ENCODE assay signal across 9 cellular contexts in the genomic region with DNA sequence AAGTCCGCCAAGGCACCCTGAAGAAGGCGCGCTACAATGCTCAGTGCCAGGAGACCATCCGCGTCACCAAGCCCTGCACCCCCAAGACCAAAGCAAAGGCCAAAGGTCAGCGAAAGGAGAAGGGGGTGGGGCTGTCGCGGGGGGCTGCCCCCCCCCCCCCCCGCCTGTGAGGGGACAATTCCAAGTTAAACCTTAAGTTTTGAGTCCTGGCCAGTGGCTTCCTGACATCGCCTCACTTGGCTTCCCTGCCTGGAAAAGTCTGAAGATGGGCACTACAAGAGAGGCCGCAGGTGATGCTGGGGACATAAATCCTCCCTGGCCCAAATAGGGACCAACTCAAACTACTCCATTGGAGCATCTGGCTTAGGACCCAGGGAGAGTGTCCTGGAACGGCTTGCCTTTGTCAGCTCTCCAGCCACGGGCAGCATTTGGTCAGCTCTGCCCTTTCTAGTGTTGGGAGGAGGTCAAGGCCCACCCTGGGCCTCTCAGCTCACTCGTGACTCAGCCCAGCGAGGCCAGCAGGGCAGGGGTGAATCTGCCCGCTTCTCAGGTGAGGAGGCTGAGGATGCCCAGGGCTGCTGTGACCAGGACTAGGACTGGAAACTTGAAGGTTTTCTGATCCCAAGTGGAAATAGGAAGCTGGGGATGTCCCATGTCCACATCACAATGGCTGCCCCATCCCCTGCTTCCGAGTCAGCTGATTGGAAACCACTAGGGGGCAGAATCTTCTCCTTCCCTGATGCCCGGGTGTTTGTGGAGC. TPM values are rescaled to one million over a fixed set of nuclear protein-coding genes. Genes with fewer than 3 reads are reported as not detected.
A peak's percentile ranks its signal among the peaks of the same experiment; 100 is the strongest.
DNase-seq lines count a peak whose midpoint lies in the region; ATAC-seq and TF ChIP-seq lines count a peak whose summit lies in the region.
"Had no signal": no experiment of that assay in that cellular context is flagged by ENCODE, and none has a peak within 500 bp of the region (broad histone marks: within the 10 kb centered on the region; RNA-seq: fewer than 3 reads in every experiment).

No MANE protein-coding gene starts in this region.

- POLR2A ChIA-PET in HEK293T (lab: Yijun Ruan, JAX), result interaction anchor here (1.2 to 1.5 kb wide), 3 partner anchors 9 to 139 kb away, joined by 3 to 10 read pairs (median 3); a partner anchor contains a TSS

- H3K36me3 Mint-ChIP-seq in activated naive CD8-positive, alpha-beta T cell treated with anti-CD3 and anti-CD28 coated beads, Interleukin-2, amount 50 U/mL, for 24 hours (ENCODE audit: low read depth), result peaks cover 2% of the 10 kb centered on the region

- H3K9me2 ChIP-seq in hepatocyte (replicated peaks; ENCODE audit: insufficient read depth), result no peaks in the 10 kb centered on the region

- H3K4me3 ChIP-seq in BE2C (ENCODE audit: low read depth, low read length) (peak overlapping the region; percentile 62), hepatocyte (peak overlapping the region; percentile 70), skin epidermis (peak overlapping the region; percentile 50 to 66 (median 55))

- H3K79me2 ChIP-seq in hepatocyte, result peaks cover 14% of the 10 kb centered on the region

- H3K4me2 ChIP-seq in hepatocyte, result peak overlapping the region; percentile 96

- CTCF ChIA-PET in HEK293T (lab: Yijun Ruan, JAX), result interaction anchor here (0.5 to 1.9 kb wide), 13 partner anchors 9 to 841 kb away, joined by 3 to 12 read pairs (median 3); a partner anchor contains a TSS

- DNase-seq in BE2C, result peak; percentile 56
- peak; percentile 67 for DNase-seq in HEK293T (ENCODE audit: extremely low spot score)
- peak; percentile 68 for DNase-seq in hepatocyte (ENCODE audit: low spot score)
- no peak for DNase-seq in glomerular visceral epithelial cell (ENCODE audit: extremely low spot score)
- no peak for DNase-seq in stimulated activated CD4-positive, alpha-beta T cell treated with anti-CD3 and anti-CD28 coated beads, Interleukin-12 subunit alpha, Interleukin-12 subunit beta, amount 100 ng/mL, for 4 hours
- DNase-seq in activated naive CD8-positive, alpha-beta T cell treated with anti-CD3 and anti-CD28 coated beads, Interleukin-2, amount 50 U/mL, for 24 hours, result no peak

- peaks cover 8% of the 10 kb centered on the region for H4K20me1 ChIP-seq in hepatocyte (ENCODE audit: insufficient read depth, poor library complexity, severe bottlenecking)

- no peaks in the 10 kb centered on the region for H3K27me3 ChIP-seq in BE2C
- peaks cover 12% of the 10 kb centered on the region for H3K27me3 ChIP-seq in hepatocyte

- no peaks in the 10 kb centered on the region for H3K4me1 ChIP-seq in BE2C
- peaks cover 27% of the 10 kb centered on the region for H3K4me1 ChIP-seq in hepatocyte (ENCODE audit: insufficient read depth)

- ATAC-seq in SK-N-SH treated with all-trans-retinoic acid at 6 μM for 48 hours, result peak; percentile 27
- no peak for ATAC-seq in activated naive CD8-positive, alpha-beta T cell treated with anti-CD3 and anti-CD28 coated beads, Interleukin-2, amount 50 U/mL, for 24 hours

- no peak overlapping the region for H2AFZ ChIP-seq in hepatocyte

- peaks cover 38% of the 10 kb centered on the region for H3K27me3 Mint-ChIP-seq in activated naive CD8-positive, alpha-beta T cell treated with anti-CD3 and anti-CD28 coated beads, Interleukin-2, amount 50 U/mL, for 24 hours

- H3K27ac ChIP-seq in hepatocyte (no peak overlapping the region), skin epidermis (no peak overlapping the region)
- H3K27ac ChIP-seq: neutrophil had no signal

- peaks cover 12% of the 10 kb centered on the region for H3K4me1 Mint-ChIP-seq in activated naive CD8-positive, alpha-beta T cell treated with anti-CD3 and anti-CD28 coated beads, Interleukin-2, amount 50 U/mL, for 24 hours

- WGBS in hepatocyte (ENCODE audit: low lambda C conversion rate, missing lambda C conversion rate), result 39% methylated on average over 15 of the region's 18 CpGs

- no peak overlapping the region for H3K27ac Mint-ChIP-seq in activated naive CD8-positive, alpha-beta T cell treated with anti-CD3 and anti-CD28 coated beads, Interleukin-2, amount 50 U/mL, for 24 hours

- H3K36me3 ChIP-seq in BE2C (no peaks in the 10 kb centered on the region), hepatocyte (replicated peaks; ENCODE audit: insufficient read depth, low read depth) (no peaks in the 10 kb centered on the region)

- peak; percentile 70 for TF ChIP-seq CTCF in BE2C (IDR thresholded peaks at IDR 0.05; ENCODE audit: low read depth, low read length)
- peak; percentile 56 for TF ChIP-seq CTCF in hepatocyte (IDR thresholded peaks at IDR 0.05; ENCODE audit: poor library complexity)

- no peaks in the 10 kb centered on the region for H3K9me3 ChIP-seq in BE2C
- H3K9me3 ChIP-seq in hepatocyte (ENCODE audit: low read depth), result no peaks in the 10 kb centered on the region
- H3K9me3 ChIP-seq: neutrophil had no signal

- H3K4me3 Mint-ChIP-seq in activated naive CD8-positive, alpha-beta T cell treated with anti-CD3 and anti-CD28 coated beads, Interleukin-2, amount 50 U/mL, for 24 hours, result no peak overlapping the region

- H3K9me3 Mint-ChIP-seq in activated naive CD8-positive, alpha-beta T cell treated with anti-CD3 and anti-CD28 coated beads, Interleukin-2, amount 50 U/mL, for 24 hours, result no peaks in the 10 kb centered on the region

TF ChIP-seq in HEK293T, 16 proteins besides CTCF, POLR2A, EP300 and RAD21:
- no peak for TF ChIP-seq SUZ12 (IDR thresholded peaks at IDR 0.05)
- TF ChIP-seq BHLHE40 (IDR thresholded peaks at IDR 0.05; ENCODE audit: borderline replicate concordance), result no peak
- TF ChIP-seq CTBP1 (IDR thresholded peaks at IDR 0.05; ENCODE audit: borderline replicate concordance), result no peak
- TF ChIP-seq ELF4 (IDR thresholded peaks at IDR 0.05), result no peak
- no peak for TF ChIP-seq TARDBP (IDR thresholded peaks at IDR 0.05)
- TF ChIP-seq ARNT (IDR thresholded peaks at IDR 0.05), result no peak
- TF ChIP-seq FOXA1 (IDR thresholded peaks at IDR 0.05), result no peak
- TF ChIP-seq, protein P1, sequence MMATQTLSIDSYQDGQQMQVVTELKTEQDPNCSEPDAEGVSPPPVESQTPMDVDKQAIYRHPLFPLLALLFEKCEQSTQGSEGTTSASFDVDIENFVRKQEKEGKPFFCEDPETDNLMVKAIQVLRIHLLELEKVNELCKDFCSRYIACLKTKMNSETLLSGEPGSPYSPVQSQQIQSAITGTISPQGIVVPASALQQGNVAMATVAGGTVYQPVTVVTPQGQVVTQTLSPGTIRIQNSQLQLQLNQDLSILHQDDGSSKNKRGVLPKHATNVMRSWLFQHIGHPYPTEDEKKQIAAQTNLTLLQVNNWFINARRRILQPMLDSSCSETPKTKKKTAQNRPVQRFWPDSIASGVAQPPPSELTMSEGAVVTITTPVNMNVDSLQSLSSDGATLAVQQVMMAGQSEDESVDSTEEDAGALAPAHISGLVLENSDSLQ (IDR thresholded peaks at IDR 0.05), result no peak
- no peak for TF ChIP-seq LEF1 (IDR thresholded peaks at IDR 0.05; ENCODE audit: borderline replicate concordance)
- TF ChIP-seq FOXM1 (IDR thresholded peaks at IDR 0.05; ENCODE audit: borderline replicate concordance), result no peak
- no peak for TF ChIP-seq NFRKB (IDR thresholded peaks at IDR 0.05)
- TF ChIP-seq ZNF384 (IDR thresholded peaks at IDR 0.05), result no peak
TF ChIP-seq in HEK293T: peak in this region for 0.

TF ChIP-seq in SK-N-SH treated with all-trans-retinoic acid at 6 μM for 48 hours, 23 proteins besides CTCF, POLR2A, EP300 and RAD21 (continues in another document):
- TF ChIP-seq BACH2 (CRISPR knock-in tag; IDR thresholded peaks at IDR 0.05; ENCODE audit: borderline replicate concordance) (no peak), ISL1 (CRISPR knock-in tag; IDR thresholded peaks at IDR 0.05) (no peak), CSDC2 (CRISPR knock-in tag; IDR thresholded peaks at IDR 0.05) (no peak), GLIS3 (CRISPR knock-in tag; IDR thresholded peaks at IDR 0.05) (no peak)
- TF ChIP-seq, protein P2, sequence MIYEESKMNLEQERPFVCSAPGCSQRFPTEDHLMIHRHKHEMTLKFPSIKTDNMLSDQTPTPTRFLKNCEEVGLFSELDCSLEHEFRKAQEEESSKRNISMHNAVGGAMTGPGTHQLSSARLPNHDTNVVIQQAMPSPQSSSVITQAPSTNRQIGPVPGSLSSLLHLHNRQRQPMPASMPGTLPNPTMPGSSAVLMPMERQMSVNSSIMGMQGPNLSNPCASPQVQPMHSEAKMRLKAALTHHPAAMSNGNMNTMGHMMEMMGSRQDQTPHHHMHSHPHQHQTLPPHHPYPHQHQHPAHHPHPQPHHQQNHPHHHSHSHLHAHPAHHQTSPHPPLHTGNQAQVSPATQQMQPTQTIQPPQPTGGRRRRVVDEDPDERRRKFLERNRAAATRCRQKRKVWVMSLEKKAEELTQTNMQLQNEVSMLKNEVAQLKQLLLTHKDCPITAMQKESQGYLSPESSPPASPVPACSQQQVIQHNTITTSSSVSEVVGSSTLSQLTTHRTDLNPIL (CRISPR knock-in tag; IDR thresholded peaks at IDR 0.05; ENCODE audit: low read depth), result no peak
- TF ChIP-seq, protein P3, sequence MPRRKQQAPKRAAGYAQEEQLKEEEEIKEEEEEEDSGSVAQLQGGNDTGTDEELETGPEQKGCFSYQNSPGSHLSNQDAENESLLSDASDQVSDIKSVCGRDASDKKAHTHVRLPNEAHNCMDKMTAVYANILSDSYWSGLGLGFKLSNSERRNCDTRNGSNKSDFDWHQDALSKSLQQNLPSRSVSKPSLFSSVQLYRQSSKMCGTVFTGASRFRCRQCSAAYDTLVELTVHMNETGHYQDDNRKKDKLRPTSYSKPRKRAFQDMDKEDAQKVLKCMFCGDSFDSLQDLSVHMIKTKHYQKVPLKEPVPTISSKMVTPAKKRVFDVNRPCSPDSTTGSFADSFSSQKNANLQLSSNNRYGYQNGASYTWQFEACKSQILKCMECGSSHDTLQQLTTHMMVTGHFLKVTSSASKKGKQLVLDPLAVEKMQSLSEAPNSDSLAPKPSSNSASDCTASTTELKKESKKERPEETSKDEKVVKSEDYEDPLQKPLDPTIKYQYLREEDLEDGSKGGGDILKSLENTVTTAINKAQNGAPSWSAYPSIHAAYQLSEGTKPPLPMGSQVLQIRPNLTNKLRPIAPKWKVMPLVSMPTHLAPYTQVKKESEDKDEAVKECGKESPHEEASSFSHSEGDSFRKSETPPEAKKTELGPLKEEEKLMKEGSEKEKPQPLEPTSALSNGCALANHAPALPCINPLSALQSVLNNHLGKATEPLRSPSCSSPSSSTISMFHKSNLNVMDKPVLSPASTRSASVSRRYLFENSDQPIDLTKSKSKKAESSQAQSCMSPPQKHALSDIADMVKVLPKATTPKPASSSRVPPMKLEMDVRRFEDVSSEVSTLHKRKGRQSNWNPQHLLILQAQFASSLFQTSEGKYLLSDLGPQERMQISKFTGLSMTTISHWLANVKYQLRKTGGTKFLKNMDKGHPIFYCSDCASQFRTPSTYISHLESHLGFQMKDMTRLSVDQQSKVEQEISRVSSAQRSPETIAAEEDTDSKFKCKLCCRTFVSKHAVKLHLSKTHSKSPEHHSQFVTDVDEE (CRISPR knock-in tag; IDR thresholded peaks at IDR 0.05), result no peak

RNA-seq across cellular contexts. Expression of a gene that starts 1.4 kb away (rescaled TPM):
- polyA plus RNA-seq in BE2C (2012; ENCODE audit: insufficient read depth, insufficient read length, low read depth), result 215 TPM
- 515 and 562 TPM in 2 replicates for total RNA-seq in hepatocyte
- polyA plus RNA-seq in hepatocyte, result 1,225 and 1,549 TPM in 2 replicates

RNA-seq across cellular contexts. Expression of a gene that starts 8.8 kb away (rescaled TPM):
- not detected for polyA plus RNA-seq in BE2C (2012; ENCODE audit: insufficient read depth, insufficient read length, low read depth)
- total RNA-seq in hepatocyte, result 0.30 and 0.84 TPM in 2 replicates
- 0.30 TPM in 1 of 2 replicates, not detected in the other for polyA plus RNA-seq in hepatocyte

RNA-seq across cellular contexts. Expression of a gene that starts 35.6 kb away (rescaled TPM):
- polyA plus RNA-seq in BE2C (2012; ENCODE audit: insufficient read depth, insufficient read length, low read depth), result 74.7 TPM
- total RNA-seq in hepatocyte, result 26.6 and 28.2 TPM in 2 replicates
- 42.9 and 52.4 TPM in 2 replicates for polyA plus RNA-seq in hepatocyte

Comparison
In these comparisons a context has a peak if more than half of its experiments do, and no peak if none do; other contexts are left out.
1. DNase-seq: peak in BE2C (single experiment), HEK293T (single experiment) and hepatocyte (single experiment); none in glomerular visceral epithelial cell (single experiment), stimulated activated CD4-positive, alpha-beta T cell treated with anti-CD3 and anti-CD28 coated beads, Interleukin-12 subunit alpha, Interleukin-12 subunit beta, amount 100 ng/mL, for 4 hours (single experiment) and activated naive CD8-positive, alpha-beta T cell treated with anti-CD3 and anti-CD28 coated beads, Interleukin-2, amount 50 U/mL, for 24 hours (single experiment).
2. Peak in every context shown above with its lines, with median percentiles within 50 percentile points of each other: H3K4me3 ChIP-seq.